In genomic region chr11:67276821-67277230, GRCh38 we compare ENCODE assay signal across 1 cellular context.
TF ChIP-seq lines count a peak whose summit lies in the region.

No MANE protein-coding gene starts in this region.

TF ChIP-seq in IMR-90, 13 proteins besides CTCF, POLR2A, EP300 and RAD21:
- no peak for TF ChIP-seq RCOR1 (IDR thresholded peaks at IDR 0.05; ENCODE audit: insufficient replicate concordance, low read length)
- TF ChIP-seq MXI1 (IDR thresholded peaks at IDR 0.05; ENCODE audit: borderline replicate concordance, low read depth, low read length): 0 out of 2 replicates have a peak, but pooled peaks have one; percentile 11
TF ChIP-seq in IMR-90: peak in this region for 1.
